24 cellular contexts compared by ENCODE assay signal in the genomic region with DNA sequence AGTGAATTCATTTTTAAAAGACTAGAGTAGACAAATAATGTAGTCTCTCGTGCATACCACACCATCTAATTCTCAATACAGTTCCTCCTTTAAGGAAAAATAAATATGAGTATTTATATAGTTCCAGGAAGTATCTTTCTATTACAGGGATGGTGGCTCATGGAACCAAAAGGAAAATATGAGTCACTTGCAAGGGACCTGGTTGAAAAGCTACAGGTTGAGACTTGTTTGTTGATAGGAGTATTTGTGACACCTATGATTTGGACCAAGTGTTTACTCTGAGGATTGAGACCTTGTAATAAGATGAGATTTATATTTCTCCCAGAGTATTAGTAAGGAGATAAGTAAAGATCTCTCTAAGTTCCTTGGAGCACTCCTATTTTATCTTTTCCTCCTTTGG.
"Had no signal": no experiment of that assay in that cellular context is flagged by ENCODE, and none has a peak within 500 bp of the region (broad histone marks: within the 10 kb centered on the region; RNA-seq: fewer than 3 reads in every experiment).

No MANE protein-coding gene starts in this region.

- H3K27me3 ChIP-seq: ovary, right lobe of liver, suprapubic skin, transverse colon, vagina had no signal

- H3K9me3 ChIP-seq: lower lobe of right lung, ovary, right lobe of liver, vagina had no signal

- DNase-seq: activated CD4-positive, CD25-positive, alpha-beta regulatory T cell treated with anti-CD3 and anti-CD28 coated beads, Interleukin-2, amount 50 U/mL, for 72 hours; activated CD8-positive, alpha-beta memory T cell treated with anti-CD3 and anti-CD28 coated beads for 24 hours; activated CD8-positive, alpha-beta memory T cell treated with anti-CD3 and anti-CD28 coated beads, Interleukin-2, amount 50 U/mL, for 48 hours; activated gamma-delta T cell; activated T-cell treated with anti-CD3 and anti-CD28 coated beads, Interleukin-2, amount 50 U/mL, for 72 hours; adrenal gland; dermis blood vessel endothelial cell; effector memory CD4-positive, alpha-beta T cell; islet precursor cell; lower lobe of right lung; natural killer cell; ovary; psoas muscle; right lobe of liver; small intestine; stimulated activated CD4-positive, alpha-beta T cell treated with anti-CD3 and anti-CD28 coated beads, Interleukin-4, amount 100 ng/mL, for 1 hour; stimulated activated naive CD8-positive, alpha-beta T cell treated with anti-CD3 and anti-CD28 coated beads, Interleukin-15, amount 100 ng/mL, for 72 hours; transverse colon had no signal

- H3K4me1 ChIP-seq: adrenal gland, lower lobe of right lung, psoas muscle, suprapubic skin, transverse colon, vagina had no signal

- ATAC-seq: activated naive CD4-positive, alpha-beta T cell treated with anti-CD3 and anti-CD28 coated beads, Interleukin-2, amount 50 U/mL, for 72 hours; activated T-cell treated with anti-CD3 and anti-CD28 coated beads, Interleukin-2, amount 50 U/mL, for 72 hours; lower lobe of right lung; natural killer cell; psoas muscle; stimulated activated naive CD8-positive, alpha-beta T cell treated with anti-CD3 and anti-CD28 coated beads, Interleukin-15, amount 100 ng/mL, for 72 hours had no signal

- FAIRE-seq: astrocyte, endothelial cell of umbilical vein, small intestine had no signal

- H3K4me3 ChIP-seq: adrenal gland, lower lobe of right lung, ovary, psoas muscle, right lobe of liver, suprapubic skin, transverse colon, vagina had no signal

- H3K36me3 ChIP-seq: adrenal gland, lower lobe of right lung, ovary, right lobe of liver, suprapubic skin, transverse colon, vagina had no signal

- H3K27ac ChIP-seq: adrenal gland, lower lobe of right lung, ovary, psoas muscle, right lobe of liver, suprapubic skin, transverse colon, vagina, VCaP had no signal
